Comparison of ENCODE assay signal across 16 cellular contexts in genomic region chr2:162989507-162989906, GRCh38.
DNase-seq lines count a peak whose midpoint lies in the region; ATAC-seq and TF ChIP-seq lines count a peak whose summit lies in the region.
"Had no signal": no experiment of that assay in that cellular context is flagged by ENCODE, and none has a peak within 500 bp of the region (broad histone marks: within the 10 kb centered on the region; RNA-seq: fewer than 3 reads in every experiment).

No MANE protein-coding gene starts in this region.

- no peaks in the 10 kb centered on the region for H3K4me1 ChIP-seq in gastroesophageal sphincter
- H3K4me1 ChIP-seq: psoas muscle had no signal

- H3K4me3 Mint-ChIP-seq in progenitor cell of endocrine pancreas (ENCODE audit: low read depth), result no peak overlapping the region
- H3K4me3 Mint-ChIP-seq in naive thymus-derived CD8-positive, alpha-beta T cell, result no peak overlapping the region
- H3K4me3 Mint-ChIP-seq: activated T-cell treated with anti-CD3 and anti-CD28 coated beads, Interleukin-2, amount 50 U/mL, for 72 hours had no signal

- no peaks in the 10 kb centered on the region for H3K36me3 ChIP-seq in gastroesophageal sphincter

- POLR2A ChIA-PET in naive thymus-derived CD8-positive, alpha-beta T cell (lab: Charles Lee), result no interaction called here

- no peaks in the 10 kb centered on the region for H3K27me3 Mint-ChIP-seq in progenitor cell of endocrine pancreas
- H3K27me3 Mint-ChIP-seq in naive thymus-derived CD8-positive, alpha-beta T cell, result no peaks in the 10 kb centered on the region

- no peaks in the 10 kb centered on the region for H3K9me3 Mint-ChIP-seq in progenitor cell of endocrine pancreas (ENCODE audit: low read depth)
- H3K9me3 Mint-ChIP-seq in naive thymus-derived CD8-positive, alpha-beta T cell, result peaks cover 0 to 30% (median 12%) of the 10 kb centered on the region in 9 donors

- no peak for ATAC-seq in naive thymus-derived CD8-positive, alpha-beta T cell
- no peak for ATAC-seq in gastroesophageal sphincter
- ATAC-seq in activated CD4-positive, CD25-positive, alpha-beta regulatory T cell treated with anti-CD3 and anti-CD28 coated beads, Interleukin-2, amount 50 U/mL, for 24 hours, result no peak
- ATAC-seq: activated T-cell treated with anti-CD3 and anti-CD28 coated beads, Interleukin-2, amount 50 U/mL, for 72 hours; K562; psoas muscle had no signal

- TF ChIP-seq POLR2A in gastroesophageal sphincter (IDR thresholded peaks at IDR 0.05), result no peak

- peak; percentile 28 for DNase-seq in NCI-H82 (lab: John Stamatoyannopoulos, UW)
- no peak for DNase-seq in NCI-H82 treated with DMSO at 0.1 percent for 48 hours (lab: John Stamatoyannopoulos, UW; ENCODE audit: unreplicated experiment)
- peak; percentile 40 to 42 for DNase-seq in Kasumi-1 (lab: John Stamatoyannopoulos, UW)
- peak; percentile 39 for DNase-seq in OCI-M1 (lab: John Stamatoyannopoulos, UW)
- no peak for DNase-seq in progenitor cell of endocrine pancreas (ENCODE audit: low spot score, unreplicated experiment)
- DNase-seq in naive thymus-derived CD8-positive, alpha-beta T cell, result no peak
- DNase-seq: activated CD4-positive, alpha-beta T cell treated with anti-CD3 and anti-CD28 coated beads for 4 hours; activated T-cell treated with anti-CD3 and anti-CD28 coated beads, Interleukin-2, amount 50 U/mL, for 72 hours; amygdala; dermis blood vessel endothelial cell; HCEC 1CT; psoas muscle; stimulated activated CD4-positive, alpha-beta T cell treated with anti-CD3 and anti-CD28 coated beads, Interleukin-2, amount 100 ng/mL, for 24 hours had no signal

- H3K36me3 Mint-ChIP-seq in progenitor cell of endocrine pancreas (ENCODE audit: insufficient read depth), result no peaks in the 10 kb centered on the region
- no peaks in the 10 kb centered on the region for H3K36me3 Mint-ChIP-seq in naive thymus-derived CD8-positive, alpha-beta T cell

- TF ChIP-seq CTCF in progenitor cell of endocrine pancreas (IDR thresholded peaks at IDR 0.05; ENCODE audit: unreplicated experiment) (peak; percentile 27), gastroesophageal sphincter (IDR thresholded peaks at IDR 0.05) (no peak)

- no peak overlapping the region for H3K27ac Mint-ChIP-seq in progenitor cell of endocrine pancreas
- no peak overlapping the region for H3K27ac Mint-ChIP-seq in naive thymus-derived CD8-positive, alpha-beta T cell
- H3K27ac Mint-ChIP-seq: activated T-cell treated with anti-CD3 and anti-CD28 coated beads, Interleukin-2, amount 50 U/mL, for 72 hours had no signal

- no peaks in the 10 kb centered on the region for H3K27me3 ChIP-seq in gastroesophageal sphincter

- 53 to 70% methylated on average over 3 of the region's 3 CpGs for WGBS in gastroesophageal sphincter (ENCODE audit: low coverage in 1 of 2), 2 donors

- no peak overlapping the region for H3K4me3 ChIP-seq in gastroesophageal sphincter
- H3K4me3 ChIP-seq: K562, psoas muscle had no signal

- H3K4me1 Mint-ChIP-seq in progenitor cell of endocrine pancreas (ENCODE audit: low read depth), result no peaks in the 10 kb centered on the region
- no peaks in the 10 kb centered on the region for H3K4me1 Mint-ChIP-seq in naive thymus-derived CD8-positive, alpha-beta T cell

- peaks cover 0 to 4% (median 0%) of the 10 kb centered on the region in 3 donors for H3K9me3 ChIP-seq in gastroesophageal sphincter
- H3K9me3 ChIP-seq: psoas muscle had no signal

- H3K27ac ChIP-seq in gastroesophageal sphincter, result no peak overlapping the region
- H3K27ac ChIP-seq: psoas muscle had no signal

- no peak for TF ChIP-seq EP300 in gastroesophageal sphincter (IDR thresholded peaks at IDR 0.05)

Comparison
In these comparisons a context has a peak if more than half of its experiments do, and no peak if none do; other contexts are left out.
1. DNase-seq: peak in NCI-H82 (single experiment), Kasumi-1 (2 of 2) and OCI-M1 (single experiment); none in NCI-H82 treated with DMSO at 0.1 percent for 48 hours (single experiment), progenitor cell of endocrine pancreas (single experiment) and naive thymus-derived CD8-positive, alpha-beta T cell (0 of 10).